In the genomic region with DNA sequence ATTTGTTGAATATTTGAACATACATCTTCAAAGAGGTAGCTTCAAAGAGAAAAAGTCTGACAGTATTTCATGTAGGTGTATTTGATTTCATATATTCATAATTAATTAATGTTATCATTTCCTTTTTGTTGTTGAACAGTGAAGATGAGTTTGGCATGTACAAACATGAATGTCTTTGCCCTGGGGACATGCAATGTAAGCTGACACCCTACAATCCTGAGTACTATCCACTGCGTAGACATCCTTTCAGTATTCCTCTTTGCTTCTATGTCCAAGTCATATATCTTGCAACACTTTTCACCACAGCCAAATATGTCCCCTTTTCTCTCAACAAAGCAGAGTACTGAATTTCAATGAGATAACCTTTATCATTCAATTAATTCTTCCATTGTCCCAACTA, we compare ENCODE assay signal across 21 cellular contexts.
DNase-seq lines count a peak whose midpoint lies in the region; ATAC-seq, FAIRE-seq and TF ChIP-seq lines count a peak whose summit lies in the region.
"Had no signal": no experiment of that assay in that cellular context is flagged by ENCODE, and none has a peak within 500 bp of the region (broad histone marks: within the 10 kb centered on the region; RNA-seq: fewer than 3 reads in every experiment).

No MANE protein-coding gene starts in this region.

- H3F3A ChIP-seq in PC-3 (ENCODE audit: low read length, unreplicated experiment): no peaks in the 10 kb centered on the region

- H3K79me2 ChIP-seq in PC-3 (ENCODE audit: low read length): no peaks in the 10 kb centered on the region

- no peak overlapping the region for H2AFZ ChIP-seq in PC-3 (ENCODE audit: low read length)
- H2AFZ ChIP-seq: GM23248 had no signal

- H3K27ac ChIP-seq in PC-3 (ENCODE audit: low read length) (no peak overlapping the region), foreskin keratinocyte (no peak overlapping the region), kidney (ENCODE audit: low read depth in 2 of 2, low read length in 2 of 2) (no peak overlapping the region)
- H3K27ac ChIP-seq: GM23248, Peyer's patch had no signal

- H3K27me3 ChIP-seq in PC-3 (ENCODE audit: low read length) (no peaks in the 10 kb centered on the region), foreskin keratinocyte (no peaks in the 10 kb centered on the region)
- H3K27me3 ChIP-seq: Peyer's patch had no signal

- no peak overlapping the region for H3K4me3 ChIP-seq in PC-3 (ENCODE audit: low read length)
- no peak overlapping the region for H3K4me3 ChIP-seq in kidney (ENCODE audit: low read length in 2 of 2)
- H3K4me3 ChIP-seq: GM23248, Peyer's patch had no signal

- BruUV-seq in PC-3 (replicated peaks; lab: Mats Ljungman, UMichigan): no TSS peak

- H3K9me3 ChIP-seq in PC-3 (ENCODE audit: low read length) (no peaks in the 10 kb centered on the region), kidney (ENCODE audit: control insufficient read depth in 1 of 2, low read length in 2 of 2) (no peaks in the 10 kb centered on the region)
- H3K9me3 ChIP-seq: Peyer's patch had no signal

- H3K4me1 ChIP-seq in PC-3 (ENCODE audit: insufficient read depth, low read length) (peaks cover 13% of the 10 kb centered on the region), foreskin keratinocyte (peaks cover 22% of the 10 kb centered on the region), kidney (ENCODE audit: control insufficient read depth in 1 of 2, insufficient read depth in 1 of 2, low read depth in 1 of 2, low read length in 2 of 2) (no peaks in the 10 kb centered on the region)
- H3K4me1 ChIP-seq: Peyer's patch had no signal

- intact Hi-C loops in PC-3 (cut with micrococcal nuclease): loop anchor here (2.0 kb wide), 2 partner anchors 15 to 19 kb away; no protein-coding TSS in a partner anchor
- intact Hi-C loops in kidney (cut with DNase I): no loop called here

- no peak for FAIRE-seq in HTR-8/SVneo (lab: Jason Lieb, UNC)
- no peak for FAIRE-seq in kidney (lab: Jason Lieb, UNC)
- FAIRE-seq: HepG2 had no signal

- POLR2A ChIA-PET in PC-3 (lab: Charles Lee; ENCODE audit: unreplicated experiment): no interaction called here

- TF ChIP-seq CTCF in PC-3 (conservative IDR thresholded peaks at IDR 0.05; ENCODE audit: low read depth, low read length) (no peak), foreskin keratinocyte (conservative IDR thresholded peaks at IDR 0.05) (no peak), kidney (IDR thresholded peaks at IDR 0.05; ENCODE audit: borderline replicate concordance, extremely low read depth, insufficient read depth) (no peak)

- DNase-seq in NCI-H2171 treated with DMSO at 0.1 percent for 48 hours (lab: John Stamatoyannopoulos, UW) (peak; percentile 52), NCI-H2171 (lab: John Stamatoyannopoulos, UW) (no peak), HTR-8/SVneo (ENCODE audit: insufficient read length, low spot score) (peak; percentile 23), PC-3 (peak; percentile 27), foreskin keratinocyte (peak; percentile 53 to 81), NCI-H2029 treated with DMSO at 0.1 percent for 48 hours (lab: John Stamatoyannopoulos, UW) (no peak), kidney (no peak)
- DNase-seq: C1 segment of cervical spinal cord, COR-L47, DND-41, GF-D8, GM23248, HFFc6, Karpas-422, MV-4-11, NCI-H146, NCI-H524 treated with DMSO at 0.1 percent for 48 hours, Peyer's patch, SIG-M5 had no signal

- no peak overlapping the region for H3K9ac ChIP-seq in PC-3 (ENCODE audit: low read length)
- H3K9ac ChIP-seq in kidney (ENCODE audit: low read length in 2 of 2): no peak overlapping the region
- H3K9ac ChIP-seq: GM23248 had no signal

- CTCF ChIA-PET in PC-3 (lab: Charles Lee): no interaction called here

- H3K9me2 ChIP-seq in PC-3 (replicated peaks; ENCODE audit: low read length): no peaks in the 10 kb centered on the region

- ATAC-seq in PC-3: peak; percentile 41; the same call in 1 of the 2 replicates
- ATAC-seq in foreskin keratinocyte: peak; percentile 95
- no peak for ATAC-seq in HG02588 (IDR thresholded peaks at IDR 0.05; ENCODE audit: unreplicated experiment)
- ATAC-seq: HepG2 had no signal

- H3K36me3 ChIP-seq in PC-3 (ENCODE audit: low read depth, low read length) (no peaks in the 10 kb centered on the region), kidney (ENCODE audit: control insufficient read depth in 1 of 2, insufficient read depth in 2 of 2, low read length in 2 of 2) (no peaks in the 10 kb centered on the region)
- H3K36me3 ChIP-seq: Peyer's patch had no signal

- H3K4me2 ChIP-seq in PC-3 (ENCODE audit: low read length): no peak overlapping the region

- H4K20me1 ChIP-seq in PC-3 (ENCODE audit: low read length): no peaks in the 10 kb centered on the region

Comparison
In these comparisons a context has a peak if more than half of its experiments do, and no peak if none do; other contexts are left out.
1. DNase-seq: peak in NCI-H2171 treated with DMSO at 0.1 percent for 48 hours (single experiment), HTR-8/SVneo (single experiment), PC-3 (single experiment) and foreskin keratinocyte (2 of 2); none in NCI-H2171 (single experiment), NCI-H2029 treated with DMSO at 0.1 percent for 48 hours (single experiment) and kidney (single experiment).